Comparison of ENCODE assay signal across 16 cellular contexts in genomic region chr16:73051903-73052302, GRCh38. TPM values are rescaled to one million over a fixed set of nuclear protein-coding genes. Genes with fewer than 3 reads are reported as not detected.
DNase-seq lines count a peak whose midpoint lies in the region; ATAC-seq and TF ChIP-seq lines count a peak whose summit lies in the region.
"Had no signal": no experiment of that assay in that cellular context is flagged by ENCODE, and none has a peak within 500 bp of the region (broad histone marks: within the 10 kb centered on the region; RNA-seq: fewer than 3 reads in every experiment).

No MANE protein-coding gene starts in this region.

- H3K27me3 ChIP-seq in mesenchymal stem cell (ENCODE audit: control insufficient read depth in 1 of 2, insufficient read depth in 1 of 2, low read length in 2 of 2) (no peaks in the 10 kb centered on the region), stomach smooth muscle (ENCODE audit: control insufficient read depth in 1 of 2, insufficient read depth in 2 of 2, low read length in 2 of 2) (no peaks in the 10 kb centered on the region)

- H2BK120ac ChIP-seq in mesenchymal stem cell (ENCODE audit: low read depth, low read length), result no peak overlapping the region

- no peak overlapping the region for H2AK5ac ChIP-seq in mesenchymal stem cell (ENCODE audit: low read length, severe bottlenecking)

- peak overlapping the region in 1 of 2 experiments; percentile 20 for H3K23ac ChIP-seq in mesenchymal stem cell (ENCODE audit: low read length in 2 of 2)

- H2AFZ ChIP-seq in mesenchymal stem cell (ENCODE audit: low read depth, low read length), result no peak overlapping the region

- H2BK5ac ChIP-seq in mesenchymal stem cell (ENCODE audit: low read depth, low read length, poor library complexity, severe bottlenecking), result no peak overlapping the region

- no peaks in the 10 kb centered on the region for H3K9me3 ChIP-seq in mesenchymal stem cell (ENCODE audit: control insufficient read depth, low read length)
- H3K9me3 ChIP-seq in stomach smooth muscle (ENCODE audit: control insufficient read depth in 2 of 2, low read length in 2 of 2), result no peaks in the 10 kb centered on the region

- H3K36me3 Mint-ChIP-seq in CD14-positive monocyte, result peaks cover 4 to 12% of the 10 kb centered on the region in 2 donors
- H3K36me3 Mint-ChIP-seq: CD4-positive, CD25-positive, alpha-beta regulatory T cell; mesothelial cell of epicardium had no signal

- peak overlapping the region in 1 of 2 experiments; percentile 14 for H3K18ac ChIP-seq in mesenchymal stem cell (ENCODE audit: low read depth in 1 of 2, low read length in 2 of 2)

- no peak overlapping the region for H4K91ac ChIP-seq in mesenchymal stem cell (ENCODE audit: low read length)

- H3K27me3 Mint-ChIP-seq in CD14-positive monocyte (ENCODE audit: low read depth in 3 of 3), result peaks cover 15 to 32% (median 15%) of the 10 kb centered on the region in 3 donors

- H3K27ac ChIP-seq in mesenchymal stem cell (ENCODE audit: low read length, poor library complexity, severe bottlenecking) (no peak overlapping the region), stomach smooth muscle (ENCODE audit: low read length) (peak overlapping the region; percentile 99)

- no peak overlapping the region for H3K4me2 ChIP-seq in mesenchymal stem cell (ENCODE audit: low read length, poor library complexity, severe bottlenecking)

- H3K14ac ChIP-seq in mesenchymal stem cell (ENCODE audit: low read length in 2 of 2), result no peak overlapping the region

- no peak for ATAC-seq in GM21576 (IDR thresholded peaks at IDR 0.05; ENCODE audit: unreplicated experiment)
- ATAC-seq: activated naive CD8-positive, alpha-beta T cell treated with anti-CD3 and anti-CD28 coated beads, Interleukin-2, amount 50 U/mL, for 24 hours; stimulated activated naive CD8-positive, alpha-beta T cell treated with anti-CD3 and anti-CD28 coated beads, Interleukin-15, Interleukin-2, amounts not matched to agents 100 U/mL and 50 U/mL, for 24 hours had no signal

- no peak overlapping the region for H3K4me3 Mint-ChIP-seq in CD14-positive monocyte
- H3K4me3 Mint-ChIP-seq: activated naive CD8-positive, alpha-beta T cell treated with anti-CD3 and anti-CD28 coated beads, Interleukin-2, amount 50 U/mL, for 24 hours; activated T-helper 1 cell treated with anti-CD3 and anti-CD28 coated beads, Interleukin-12 subunit alpha, Interleukin-12 subunit beta, Interleukin-2, Interleukin-4 antibody, amounts not matched to agents 30 ng/mL and 10 ng/mL and 1 ng/mL, durations not matched to agents 14 hours and 24 hours and 36 hours; CD4-positive, CD25-positive, alpha-beta regulatory T cell; mesothelial cell of epicardium had no signal

- intact Hi-C loops in CD14-positive monocyte (cut with micrococcal nuclease), result loop anchor here (5.0 to 10.0 kb wide), 3 partner anchors 35 to 220 kb away; no protein-coding TSS in a partner anchor

- no peak overlapping the region for H4K8ac ChIP-seq in mesenchymal stem cell (ENCODE audit: low read length)

- no peak overlapping the region for H3K27ac Mint-ChIP-seq in CD14-positive monocyte
- H3K27ac Mint-ChIP-seq: activated naive CD8-positive, alpha-beta T cell treated with anti-CD3 and anti-CD28 coated beads, Interleukin-2, amount 50 U/mL, for 24 hours; activated T-helper 1 cell treated with anti-CD3 and anti-CD28 coated beads, Interleukin-12 subunit alpha, Interleukin-12 subunit beta, Interleukin-2, Interleukin-4 antibody, amounts not matched to agents 30 ng/mL and 10 ng/mL and 1 ng/mL, durations not matched to agents 14 hours and 24 hours and 36 hours; CD4-positive, CD25-positive, alpha-beta regulatory T cell; mesothelial cell of epicardium had no signal

- peaks cover 0 to 2% (median 0%) of the 10 kb centered on the region in 7 donors for H3K9me3 Mint-ChIP-seq in CD14-positive monocyte
- H3K9me3 Mint-ChIP-seq: activated naive CD8-positive, alpha-beta T cell treated with anti-CD3 and anti-CD28 coated beads, Interleukin-2, amount 50 U/mL, for 24 hours; activated T-helper 1 cell treated with anti-CD3 and anti-CD28 coated beads, Interleukin-12 subunit alpha, Interleukin-12 subunit beta, Interleukin-2, Interleukin-4 antibody, amounts not matched to agents 30 ng/mL and 10 ng/mL and 1 ng/mL, durations not matched to agents 14 hours and 24 hours and 36 hours; mesothelial cell of epicardium had no signal

- peaks cover 10% of the 10 kb centered on the region for H3K79me1 ChIP-seq in mesenchymal stem cell (replicated peaks; ENCODE audit: low read length, poor library complexity, severe bottlenecking)

- no peak overlapping the region for H3K4ac ChIP-seq in mesenchymal stem cell (ENCODE audit: low read depth in 1 of 2, low read length in 2 of 2)

- no peak overlapping the region for H2BK12ac ChIP-seq in mesenchymal stem cell (ENCODE audit: low read length in 2 of 2)

- H3K9ac ChIP-seq in mesenchymal stem cell (ENCODE audit: low read length) (peak overlapping the region; percentile 8), stomach smooth muscle (ENCODE audit: low read length in 2 of 2) (peak overlapping the region; percentile 83 to 88)

- 90% methylated on average over 5 of the region's 9 CpGs for WGBS in mesenchymal stem cell

- DNase-seq in LNCaP clone FGC (ENCODE audit: low read depth) (no peak), astrocyte of the hippocampus (ENCODE audit: low read depth, low spot score) (peak; percentile 64), mesenchymal stem cell (no peak), CD14-positive monocyte (ENCODE audit: low spot score) (no peak), germinal center (ENCODE audit: low spot score) (no peak)
- DNase-seq: activated CD4-positive, alpha-beta T cell treated with anti-CD3 and anti-CD28 coated beads, Interleukin-2, amount 50 U/mL, for 48 hours; activated naive CD8-positive, alpha-beta T cell treated with anti-CD3 and anti-CD28 coated beads, Interleukin-2, amount 50 U/mL, for 24 hours; CD4-positive, CD25-positive, alpha-beta regulatory T cell; DND-41; NCI-H1436 treated with DMSO at 0.1 percent for 48 hours; NCI-H446 treated with DMSO at 0.1 percent for 48 hours; stimulated activated naive CD8-positive, alpha-beta T cell treated with anti-CD3 and anti-CD28 coated beads, Interleukin-15, Interleukin-2, amounts not matched to agents 100 U/mL and 50 U/mL, for 24 hours had no signal

- H3K4me3 ChIP-seq in LNCaP clone FGC (ENCODE audit: low read depth, low read length), result peak overlapping the region; percentile 68
- no peak overlapping the region for H3K4me3 ChIP-seq in mesenchymal stem cell (ENCODE audit: insufficient read depth in 1 of 2, low read depth in 1 of 2, low read length in 2 of 2)
- peak overlapping the region; percentile 9 to 66 for H3K4me3 ChIP-seq in stomach smooth muscle (ENCODE audit: low read length in 2 of 2)

- peaks cover 29% of the 10 kb centered on the region for H3K4me1 ChIP-seq in mesenchymal stem cell (ENCODE audit: control insufficient read depth, insufficient read depth, low read depth, low read length)
- peaks cover 81% of the 10 kb centered on the region for H3K4me1 ChIP-seq in stomach smooth muscle (ENCODE audit: control insufficient read depth, insufficient read depth, low read length)

- peaks cover 51% of the 10 kb centered on the region for H3K4me1 Mint-ChIP-seq in CD14-positive monocyte

- H3K36me3 ChIP-seq in mesenchymal stem cell (ENCODE audit: control insufficient read depth in 1 of 2, insufficient read depth in 2 of 2, low read depth in 1 of 2, low read length in 2 of 2), result no peaks in the 10 kb centered on the region
- H3K36me3 ChIP-seq in stomach smooth muscle (ENCODE audit: control insufficient read depth in 2 of 2, insufficient read depth in 2 of 2, low read length in 2 of 2), result no peaks in the 10 kb centered on the region

- no peak overlapping the region for H2BK15ac ChIP-seq in mesenchymal stem cell (ENCODE audit: low read depth, poor library complexity, severe bottlenecking)

- TF ChIP-seq CTCF in LNCaP clone FGC (IDR thresholded peaks at IDR 0.05; ENCODE audit: control insufficient read depth, extremely low read depth, insufficient read depth) (no peak), CD14-positive monocyte (IDR thresholded peaks at IDR 0.05) (no peak)

RNA-seq across cellular contexts. Expression of gene ZFHX3, which starts 4.0 kb away (rescaled TPM):
- 5.1 TPM for polyA plus RNA-seq in mesenchymal stem cell (2013, experiment 1 of 2)
- polyA plus RNA-seq in mesenchymal stem cell (2013, experiment 2 of 2), result 4.5 TPM
- polyA plus RNA-seq in CD14-positive monocyte, result under 1 TPM; 0.42 to 0.43 TPM

Comparison
In these comparisons a context has a peak if more than half of its experiments do, and no peak if none do; other contexts are left out.
1. H3K4me3 ChIP-seq: peak in LNCaP clone FGC (single experiment) and stomach smooth muscle (2 of 2); none in mesenchymal stem cell (0 of 2).